In genomic region chr14:90567191-90567590, GRCh38 we compare ENCODE assay signal across 1 cellular context.
TF ChIP-seq lines count a peak whose summit lies in the region.

No MANE protein-coding gene starts in this region.

TF ChIP-seq in H1, 55 proteins besides CTCF, POLR2A, EP300 and RAD21 (continued from another document):
- TF ChIP-seq MAX (IDR thresholded peaks at IDR 0.05) (no peak), KDM1A (IDR thresholded peaks at IDR 0.05; ENCODE audit: borderline replicate concordance, low read length) (no peak), ZNF274 (IDR thresholded peaks at IDR 0.05; ENCODE audit: borderline replicate concordance, extremely low read depth, low read length) (no peak), PHF8 (conservative IDR thresholded peaks at IDR 0.05; ENCODE audit: low read depth, low read length) (no peak), YY1 (IDR thresholded peaks at IDR 0.05; ENCODE audit: low read depth, low read length) (no peak), TAF7 (optimal IDR thresholded peaks at IDR 0.05; ENCODE audit: borderline replicate concordance, low read depth, low read length) (no peak), CBX8 (IDR thresholded peaks at IDR 0.05; ENCODE audit: borderline replicate concordance, low read depth, low read length) (no peak)
